1 cellular context compared by ENCODE assay signal in genomic region chr1:32179443-32180185, GRCh38.
A peak's percentile ranks its signal among the peaks of the same experiment; 100 is the strongest.
TF ChIP-seq lines count a peak whose summit lies in the region.

TXLNA (plus strand) TSS chr1:32179675; CDS start chr1:32180346, 671 bp downstream.

TF ChIP-seq in K562, 482 proteins besides CTCF, POLR2A, EP300 and RAD21 (continued from another document and continues in another):
- TF ChIP-seq PBX2 (CRISPR knock-in tag; IDR thresholded peaks at IDR 0.05; ENCODE audit: low read depth) (no peak; the same call in 1 of the 2 replicates), PBX2 (tag; conservative IDR thresholded peaks at IDR 0.05; ENCODE audit: low read depth) (no peak; the same call in 1 of the 2 replicates), ZNF436 (CRISPR knock-in tag; IDR thresholded peaks at IDR 0.05) (peak; percentile 49; the same call in 1 of the 2 replicates), HINFP (tag; conservative IDR thresholded peaks at IDR 0.05; ENCODE audit: low read depth) (no peak; the same call in 1 of the 2 replicates), MCM5 (IDR thresholded peaks at IDR 0.05; ENCODE audit: low read depth) (no peak), CAMTA2 (CRISPR knock-in tag; conservative IDR thresholded peaks at IDR 0.05) (peak; percentile 80; the same call in 1 of the 2 replicates), EP400 (IDR thresholded peaks at IDR 0.05) (peak; percentile 98), ZNF12 (CRISPR knock-in tag; IDR thresholded peaks at IDR 0.05) (no peak), FUS (optimal IDR thresholded peaks at IDR 0.05; ENCODE audit: low read depth, low read length) (no peak), RBFOX2 (IDR thresholded peaks at IDR 0.05; ENCODE audit: low read depth, low read length) (peak; percentile 97), ZNF639 (CRISPR knock-in tag; conservative IDR thresholded peaks at IDR 0.05 in 1 of 2, IDR thresholded peaks at IDR 0.05 in 1 of 2) (peak in 1 of 2 experiments; percentile 96; a peak in 2 of 4 replicates), ZNF324 (CRISPR knock-in tag; IDR thresholded peaks at IDR 0.05) (no peak), MYC (IDR thresholded peaks at IDR 0.05; ENCODE audit: low read depth, low read length) (peak; percentile 98; the same call in 1 of the 2 replicates), MYC (CRISPR knock-in tag; IDR thresholded peaks at IDR 0.05; ENCODE audit: borderline replicate concordance, low read depth) (peak; percentile 89), EGR1 (conservative IDR thresholded peaks at IDR 0.05) (peak; percentile 97), HNRNPL (IDR thresholded peaks at IDR 0.05; ENCODE audit: low read depth, low read length) (0 out of 2 replicates have a peak, but pooled peaks have one; percentile 43), ZNF445 (CRISPR knock-in tag; IDR thresholded peaks at IDR 0.05; ENCODE audit: low read depth) (no peak), NCOA2 (IDR thresholded peaks at IDR 0.05; ENCODE audit: partially characterized antibody in 2 of 2) (no peak), NKRF (IDR thresholded peaks at IDR 0.05; ENCODE audit: borderline replicate concordance) (peak; percentile 75; the same call in 1 of the 2 replicates), SRSF7 (optimal IDR thresholded peaks at IDR 0.05; ENCODE audit: low read depth, low read length) (no peak), YY1 (IDR thresholded peaks at IDR 0.05; ENCODE audit: borderline replicate concordance in 1 of 3, control insufficient read depth in 1 of 3, extremely low read depth in 1 of 3, insufficient read depth in 3 of 3, insufficient read length in 1 of 3, insufficient replicate concordance in 2 of 3, low read depth in 1 of 3, low read length in 2 of 3) (peak; percentile 11 to 74 (median 63)), BRD9 (IDR thresholded peaks at IDR 0.05; ENCODE audit: low read depth, partially characterized antibody) (no peak), SLC30A9 (CRISPR knock-in tag; IDR thresholded peaks at IDR 0.05) (no peak), NCOA1 (IDR thresholded peaks at IDR 0.05; ENCODE audit: low read depth) (peak; percentile 53; the same call in 1 of the 2 replicates), CEBPG (CRISPR knock-in tag; IDR thresholded peaks at IDR 0.05) (no peak), CEBPG (tag; conservative IDR thresholded peaks at IDR 0.05 in 1 of 2, IDR thresholded peaks at IDR 0.05 in 1 of 2) (no peak), SIRT6 (IDR thresholded peaks at IDR 0.05; ENCODE audit: low read depth, low read length) (no peak), TFAP4 (CRISPR knock-in tag; IDR thresholded peaks at IDR 0.05; ENCODE audit: borderline replicate concordance) (peak; percentile 91), HMGN3 (IDR thresholded peaks at IDR 0.05; ENCODE audit: borderline replicate concordance, extremely low read depth, insufficient read length, low read depth, low read length) (peak; percentile 81), ZNF174 (CRISPR knock-in tag; IDR thresholded peaks at IDR 0.05) (0 out of 2 replicates have a peak, but pooled peaks have one; percentile 21), ZNF592 (IDR thresholded peaks at IDR 0.05) (peak; percentile 99), MBD1 (CRISPR knock-in tag; IDR thresholded peaks at IDR 0.05) (no peak), SP2 (IDR thresholded peaks at IDR 0.05; ENCODE audit: extremely low read depth, low read depth, low read length, poor library complexity, severe bottlenecking) (peak; percentile 18), ARID1B (IDR thresholded peaks at IDR 0.05) (no peak; the same call in 1 of the 2 replicates), ZNF239 (CRISPR knock-in tag; IDR thresholded peaks at IDR 0.05) (no peak; the same call in 1 of the 2 replicates), KLF16 (IDR thresholded peaks at IDR 0.05) (no peak)
- TF ChIP-seq, protein P1, sequence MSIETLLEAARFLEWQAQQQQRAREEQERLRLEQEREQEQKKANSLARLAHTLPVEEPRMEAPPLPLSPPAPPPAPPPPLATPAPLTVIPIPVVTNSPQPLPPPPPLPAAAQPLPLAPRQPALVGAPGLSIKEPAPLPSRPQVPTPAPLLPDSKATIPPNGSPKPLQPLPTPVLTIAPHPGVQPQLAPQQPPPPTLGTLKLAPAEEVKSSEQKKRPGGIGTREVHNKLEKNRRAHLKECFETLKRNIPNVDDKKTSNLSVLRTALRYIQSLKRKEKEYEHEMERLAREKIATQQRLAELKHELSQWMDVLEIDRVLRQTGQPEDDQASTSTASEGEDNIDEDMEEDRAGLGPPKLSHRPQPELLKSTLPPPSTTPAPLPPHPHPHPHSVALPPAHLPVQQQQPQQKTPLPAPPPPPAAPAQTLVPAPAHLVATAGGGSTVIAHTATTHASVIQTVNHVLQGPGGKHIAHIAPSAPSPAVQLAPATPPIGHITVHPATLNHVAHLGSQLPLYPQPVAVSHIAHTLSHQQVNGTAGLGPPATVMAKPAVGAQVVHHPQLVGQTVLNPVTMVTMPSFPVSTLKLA (conservative IDR thresholded peaks at IDR 0.05), result peak; percentile 95 to 98
- TF ChIP-seq, protein P2, sequence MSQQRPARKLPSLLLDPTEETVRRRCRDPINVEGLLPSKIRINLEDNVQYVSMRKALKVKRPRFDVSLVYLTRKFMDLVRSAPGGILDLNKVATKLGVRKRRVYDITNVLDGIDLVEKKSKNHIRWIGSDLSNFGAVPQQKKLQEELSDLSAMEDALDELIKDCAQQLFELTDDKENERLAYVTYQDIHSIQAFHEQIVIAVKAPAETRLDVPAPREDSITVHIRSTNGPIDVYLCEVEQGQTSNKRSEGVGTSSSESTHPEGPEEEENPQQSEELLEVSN (IDR thresholded peaks at IDR 0.05; ENCODE audit: borderline replicate concordance in 1 of 2, extremely low read depth in 1 of 2, insufficient read depth in 1 of 2, insufficient read length in 1 of 2, low read depth in 1 of 2, low read length in 1 of 2, poor library complexity in 1 of 2, severe bottlenecking in 1 of 2), result peak; percentile 96 to 98
- TF ChIP-seq, protein P3, sequence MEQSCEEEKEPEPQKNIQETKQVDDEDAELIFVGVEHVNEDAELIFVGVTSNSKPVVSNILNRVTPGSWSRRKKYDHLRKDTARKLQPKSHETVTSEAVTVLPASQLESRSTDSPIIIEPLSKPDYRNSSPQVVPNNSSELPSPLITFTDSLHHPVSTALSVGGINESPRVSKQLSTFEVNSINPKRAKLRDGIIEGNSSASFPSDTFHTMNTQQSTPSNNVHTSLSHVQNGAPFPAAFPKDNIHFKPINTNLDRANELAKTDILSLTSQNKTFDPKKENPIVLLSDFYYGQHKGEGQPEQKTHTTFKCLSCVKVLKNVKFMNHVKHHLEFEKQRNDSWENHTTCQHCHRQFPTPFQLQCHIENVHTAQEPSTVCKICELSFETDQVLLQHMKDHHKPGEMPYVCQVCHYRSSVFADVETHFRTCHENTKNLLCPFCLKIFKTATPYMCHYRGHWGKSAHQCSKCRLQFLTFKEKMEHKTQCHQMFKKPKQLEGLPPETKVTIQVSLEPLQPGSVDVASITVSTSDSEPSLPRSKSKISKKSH (CRISPR knock-in tag; IDR thresholded peaks at IDR 0.05), result no peak
